In genomic region chr15:51692154-51692553, GRCh38 we compare ENCODE assay signal across 1 cellular context.
TF ChIP-seq lines count a peak whose summit lies in the region.

No MANE protein-coding gene starts in this region.

TF ChIP-seq in K562, 482 proteins besides CTCF, POLR2A, EP300 and RAD21 (continued from another document):
- TF ChIP-seq ZNF398 (CRISPR knock-in tag; IDR thresholded peaks at IDR 0.05) (no peak), ZBTB12 (CRISPR knock-in tag; IDR thresholded peaks at IDR 0.05) (no peak), RREB1 (CRISPR knock-in tag; IDR thresholded peaks at IDR 0.05) (no peak), CBX3 (IDR thresholded peaks at IDR 0.05; ENCODE audit: borderline replicate concordance in 1 of 2, low read length in 2 of 2) (no peak), RBM15 (IDR thresholded peaks at IDR 0.05; ENCODE audit: insufficient read depth, low read length) (no peak), ZC3H8 (IDR thresholded peaks at IDR 0.05) (no peak)
